7 cellular contexts compared by ENCODE assay signal in genomic region chr2:121431214-121431613, GRCh38.
"Had no signal": no experiment of that assay in that cellular context is flagged by ENCODE, and none has a peak within 500 bp of the region (broad histone marks: within the 10 kb centered on the region; RNA-seq: fewer than 3 reads in every experiment).

No MANE protein-coding gene starts in this region.

- H3K4me1 Mint-ChIP-seq: GM23338, H9, IgD-negative memory B cell had no signal

- H3K4me3 ChIP-seq: GM23338 had no signal

- FAIRE-seq: H1, H54, HTR-8/SVneo had no signal

- H3K4me3 Mint-ChIP-seq: GM23338, H9, IgD-negative memory B cell had no signal

- H3K27ac Mint-ChIP-seq: GM23338, H9 had no signal

- DNase-seq: H9, HCEC 1CT had no signal

- ATAC-seq: GM23338 had no signal

- H3K9me3 Mint-ChIP-seq: GM23338, H9, IgD-negative memory B cell had no signal

- H3K27me3 Mint-ChIP-seq: IgD-negative memory B cell had no signal
